Comparison of ENCODE assay signal across 8 cellular contexts in the genomic region with DNA sequence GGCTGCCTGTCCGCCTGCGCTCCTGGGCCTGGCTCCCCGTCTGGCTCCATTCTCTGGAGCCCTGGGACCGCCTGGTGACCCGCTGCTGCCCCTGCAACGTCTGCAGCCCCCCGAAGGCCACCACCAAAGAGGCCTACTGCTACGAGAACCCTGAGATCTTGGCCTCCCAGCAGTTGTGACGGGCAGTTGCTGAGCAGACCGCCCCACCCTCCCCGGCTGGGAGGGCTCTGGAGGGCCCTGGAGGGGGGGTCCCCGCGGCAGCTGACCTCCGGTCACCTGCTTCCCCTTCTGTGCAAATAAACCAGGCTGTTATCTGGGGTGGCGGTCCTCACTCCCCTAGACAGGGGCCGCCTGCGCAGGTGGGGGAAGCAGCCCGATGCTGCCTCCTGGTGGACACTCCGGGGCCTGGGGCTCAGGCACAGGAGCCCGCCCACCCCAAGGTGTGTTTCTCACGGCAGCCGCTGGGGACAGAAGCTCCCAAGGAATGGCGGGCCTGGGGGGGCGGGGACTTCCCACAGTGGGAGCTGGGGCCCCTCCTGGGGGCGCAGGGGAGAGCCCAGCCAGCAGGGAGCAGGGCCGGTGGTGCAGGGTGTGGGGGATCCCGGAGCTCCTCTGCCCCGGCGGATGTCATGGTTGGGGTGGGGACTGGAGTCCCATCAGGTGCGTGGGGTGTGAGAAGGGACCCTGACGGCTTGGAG. TPM values are rescaled to one million over a fixed set of nuclear protein-coding genes. Genes with fewer than 3 reads are reported as not detected.
DNase-seq lines count a peak whose midpoint lies in the region; ATAC-seq, FAIRE-seq and TF ChIP-seq lines count a peak whose summit lies in the region.

No MANE protein-coding gene starts in this region.

- no peaks in the 10 kb centered on the region for H3K9me3 Mint-ChIP-seq in activated naive CD8-positive, alpha-beta T cell treated with anti-CD3 and anti-CD28 coated beads, Interleukin-2, amount 10 ng/mL, durations not matched to agents 7 days and 5 days

- no peaks in the 10 kb centered on the region for H4K20me1 ChIP-seq in SU-DHL-6 (ENCODE audit: low read depth, low read length)

- H3K27me3 ChIP-seq in SU-DHL-6 (ENCODE audit: low read length) (no peaks in the 10 kb centered on the region), psoas muscle (ENCODE audit: insufficient read depth in 3 of 3, low read length in 2 of 3) (peaks cover 0 to 13% (median 0%) of the 10 kb centered on the region in 3 donors)

- H2AFZ ChIP-seq in SU-DHL-6 (ENCODE audit: low read depth, low read length, severe bottlenecking), result no peak overlapping the region

- peak; percentile 41 to 61 for DNase-seq in NCI-H187 (lab: John Stamatoyannopoulos, UW)
- DNase-seq in NCI-H187 treated with DMSO at 0.1 percent for 48 hours (lab: John Stamatoyannopoulos, UW), result no peak
- DNase-seq in NCI-H1105 treated with DMSO at 0.1 percent for 48 hours (lab: John Stamatoyannopoulos, UW), result peak; percentile 64
- DNase-seq in activated naive CD8-positive, alpha-beta T cell treated with anti-CD3 and anti-CD28 coated beads, Interleukin-2, amount 10 ng/mL, durations not matched to agents 7 days and 5 days, result peak; percentile 93
- peak; percentile 94 for DNase-seq in cardiac septum (ENCODE audit: low spot score)
- peak; percentile 87 to 94 for DNase-seq in psoas muscle
- DNase-seq in urothelium cell line (ENCODE audit: low spot score), result peak; percentile 91

- no peaks in the 10 kb centered on the region for H3K27me3 Mint-ChIP-seq in activated naive CD8-positive, alpha-beta T cell treated with anti-CD3 and anti-CD28 coated beads, Interleukin-2, amount 10 ng/mL, durations not matched to agents 7 days and 5 days

- POLR2A ChIA-PET in activated naive CD8-positive, alpha-beta T cell treated with anti-CD3 and anti-CD28 coated beads, Interleukin-2, amount 10 ng/mL, durations not matched to agents 7 days and 5 days (lab: Charles Lee), result interaction anchor here (0.6 to 1.2 kb wide), 8 partner anchors 19 to 190 kb away, joined by 3 to 8 read pairs (median 4); a partner anchor contains a TSS

- H3K4me2 ChIP-seq in SU-DHL-6 (ENCODE audit: low read depth, low read length, poor library complexity, severe bottlenecking), result peak overlapping the region; percentile 32

- peak; percentile 99 for TF ChIP-seq CTCF in SU-DHL-6 (IDR thresholded peaks at IDR 0.05; ENCODE audit: insufficient read depth, low read length, poor library complexity, severe bottlenecking)
- peak; percentile 91 for TF ChIP-seq CTCF in psoas muscle (IDR thresholded peaks at IDR 0.05)

- no peak overlapping the region for H3K4me3 Mint-ChIP-seq in activated naive CD8-positive, alpha-beta T cell treated with anti-CD3 and anti-CD28 coated beads, Interleukin-2, amount 10 ng/mL, durations not matched to agents 7 days and 5 days

- peaks cover 8% of the 10 kb centered on the region for H3K4me1 Mint-ChIP-seq in activated naive CD8-positive, alpha-beta T cell treated with anti-CD3 and anti-CD28 coated beads, Interleukin-2, amount 10 ng/mL, durations not matched to agents 7 days and 5 days

- H3K27ac ChIP-seq in SU-DHL-6 (ENCODE audit: low read depth, low read length), result no peak overlapping the region
- H3K27ac ChIP-seq in psoas muscle, result peak overlapping the region; percentile 85

- H3K4me3 ChIP-seq in SU-DHL-6 (ENCODE audit: insufficient read depth, low read length, poor library complexity, severe bottlenecking), result no peak overlapping the region
- H3K4me3 ChIP-seq in psoas muscle, result peak overlapping the region; percentile 59

- 8 to 10% (median 10%) methylated on average over 21 to 31 of the region's 31 CpGs for WGBS in psoas muscle, 3 donors

- peaks cover 37% of the 10 kb centered on the region for H3K4me1 ChIP-seq in psoas muscle

- no peak overlapping the region for H3K27ac Mint-ChIP-seq in activated naive CD8-positive, alpha-beta T cell treated with anti-CD3 and anti-CD28 coated beads, Interleukin-2, amount 10 ng/mL, durations not matched to agents 7 days and 5 days

- H3K9me3 ChIP-seq in SU-DHL-6 (ENCODE audit: insufficient read depth, low read length) (no peaks in the 10 kb centered on the region), psoas muscle (no peaks in the 10 kb centered on the region)

- H3F3A ChIP-seq in SU-DHL-6 (ENCODE audit: insufficient read depth), result no peaks in the 10 kb centered on the region

- peak; percentile 32 for FAIRE-seq in urothelium cell line (lab: Jason Lieb, UNC)

- peak overlapping the region; percentile 28; the same call in 1 of the 2 replicates for H3K9ac ChIP-seq in SU-DHL-6 (ENCODE audit: low read length)

- peak; percentile 25 for ATAC-seq in activated naive CD8-positive, alpha-beta T cell treated with anti-CD3 and anti-CD28 coated beads, Interleukin-2, amount 10 ng/mL, durations not matched to agents 7 days and 5 days (ENCODE audit: low read depth)
- ATAC-seq in psoas muscle, result peak; percentile 58 to 77 (median 68)

- H3K36me3 ChIP-seq in SU-DHL-6 (ENCODE audit: low read length) (no peaks in the 10 kb centered on the region), psoas muscle (ENCODE audit: insufficient read depth in 1 of 2, low read depth in 1 of 2) (no peaks in the 10 kb centered on the region)

- no peaks in the 10 kb centered on the region; the same call in 1 of the 2 replicates for H3K79me2 ChIP-seq in SU-DHL-6 (ENCODE audit: insufficient read depth, low read length)

- peaks cover 3% of the 10 kb centered on the region for H3K36me3 Mint-ChIP-seq in activated naive CD8-positive, alpha-beta T cell treated with anti-CD3 and anti-CD28 coated beads, Interleukin-2, amount 10 ng/mL, durations not matched to agents 7 days and 5 days

- intact Hi-C loops in cardiac septum (cut with DNase I), result no loop called here
- intact Hi-C loops in psoas muscle (cut with DNase I), result no loop called here

- no peaks in the 10 kb centered on the region for H3K9me2 ChIP-seq in SU-DHL-6 (replicated peaks; ENCODE audit: insufficient read depth, low read length)

RNA-seq across cellular contexts. Expression of a gene that starts 4.7 kb away (rescaled TPM):
- 100 to 1,000 TPM; 241 to 249 TPM for total RNA-seq in activated naive CD8-positive, alpha-beta T cell treated with anti-CD3 and anti-CD28 coated beads, Interleukin-2, amount 10 ng/mL, durations not matched to agents 7 days and 5 days
- 304 TPM for total RNA-seq in cardiac septum
- 100 to 1,000 TPM; 111 to 273 (median 230) TPM for total RNA-seq in psoas muscle
- polyA plus RNA-seq in psoas muscle, result 100 to 1,000 TPM; 350 to 838 (median 389) TPM

RNA-seq across cellular contexts. Expression of a gene that starts 5.7 kb away (rescaled TPM):
- total RNA-seq in activated naive CD8-positive, alpha-beta T cell treated with anti-CD3 and anti-CD28 coated beads, Interleukin-2, amount 10 ng/mL, durations not matched to agents 7 days and 5 days, result not detected
- total RNA-seq in cardiac septum (not detected), psoas muscle (not detected)
- not detected for polyA plus RNA-seq in psoas muscle

RNA-seq across cellular contexts. Expression of a gene that starts 9.1 kb away (rescaled TPM):
- not detected for total RNA-seq in activated naive CD8-positive, alpha-beta T cell treated with anti-CD3 and anti-CD28 coated beads, Interleukin-2, amount 10 ng/mL, durations not matched to agents 7 days and 5 days
- not detected for total RNA-seq in cardiac septum
- total RNA-seq in psoas muscle, result not detected
- under 1 TPM in 1 of 3 donors, not detected in 2; 0.01 TPM for polyA plus RNA-seq in psoas muscle

RNA-seq across cellular contexts. Expression of a gene that starts 11.4 kb away (rescaled TPM):
- under 1 TPM; 0.45 to 0.55 TPM for total RNA-seq in activated naive CD8-positive, alpha-beta T cell treated with anti-CD3 and anti-CD28 coated beads, Interleukin-2, amount 10 ng/mL, durations not matched to agents 7 days and 5 days
- total RNA-seq in cardiac septum (not detected), psoas muscle (under 1 TPM in 3 of 4 donors, not detected in 1; 0.18 to 0.77 (median 0.32) TPM)
- polyA plus RNA-seq in psoas muscle, result 1 to 10 TPM in 1 of 3 donors, under 1 TPM in 2; 0.08 to 1.1 (median 0.11) TPM

RNA-seq across cellular contexts. Expression of a gene that starts 14.3 kb away (rescaled TPM):
- total RNA-seq in activated naive CD8-positive, alpha-beta T cell treated with anti-CD3 and anti-CD28 coated beads, Interleukin-2, amount 10 ng/mL, durations not matched to agents 7 days and 5 days, result 1 to 10 TPM; 5.0 to 7.2 TPM
- 22.2 TPM for total RNA-seq in cardiac septum
- 10 to 100 TPM in 1 of 4 donors, 1 to 10 TPM in 3; 4.8 to 12.8 (median 8.1) TPM for total RNA-seq in psoas muscle
- polyA plus RNA-seq in psoas muscle, result 1 to 10 TPM; 5.9 to 6.4 (median 6.1) TPM
